Comparison of ENCODE assay signal across 8 cellular contexts in genomic region chr4:140096921-140097320, GRCh38. TPM values are rescaled to one million over a fixed set of nuclear protein-coding genes. Genes with fewer than 3 reads are reported as not detected.
A peak's percentile ranks its signal among the peaks of the same experiment; 100 is the strongest.
DNase-seq lines count a peak whose midpoint lies in the region; ATAC-seq and TF ChIP-seq lines count a peak whose summit lies in the region.

No MANE protein-coding gene starts in this region.

- H3K23ac ChIP-seq in mesenchymal stem cell (ENCODE audit: low read length in 2 of 2), result no peak overlapping the region

- peak overlapping the region in 1 of 2 experiments; percentile 8 for H2BK12ac ChIP-seq in mesenchymal stem cell (ENCODE audit: low read length in 2 of 2)

- DNase-seq in heart right ventricle (no peak), Right ventricle myocardium inferior (ENCODE audit: missing footprints) (no peak), ascending aorta (ENCODE audit: low spot score in 2 of 2) (no peak), mesenchymal stem cell (peak; percentile 29), aorta (no peak), COR-L47 (lab: John Stamatoyannopoulos, UW) (no peak), activated gamma-delta T cell (lab: John Stamatoyannopoulos, UW) (no peak)
- DNase-seq in activated CD8-positive, alpha-beta memory T cell treated with anti-CD3 and anti-CD28 coated beads, Interleukin-2, amount 50 U/mL, for 48 hours, result no peak

- H3K18ac ChIP-seq in mesenchymal stem cell (ENCODE audit: low read depth in 1 of 2, low read length in 2 of 2), result no peak overlapping the region

- no peak overlapping the region for H3K4ac ChIP-seq in mesenchymal stem cell (ENCODE audit: low read depth in 1 of 2, low read length in 2 of 2)

- H2BK120ac ChIP-seq in mesenchymal stem cell (ENCODE audit: low read depth, low read length), result no peak overlapping the region

- intact Hi-C loops in heart right ventricle (cut with DNase I) (loop anchor here in 4 of 10 donors (2.0 to 5.0 kb wide), 3 partner anchors 45 to 55 kb away; partner anchors contain the start of gene MAML3 (in 1 of the 4)), Right ventricle myocardium inferior (cut with DNase I) (loop anchor here (2.0 kb wide), 1 partner anchor 156 kb away; no protein-coding TSS in a partner anchor), ascending aorta (cut with DNase I) (loop anchor here (5.0 kb wide), 1 partner anchor 35 kb away; no protein-coding TSS in a partner anchor), aorta (cut with DNase I) (loop anchor here (2.0 to 5.0 kb wide), 2 partner anchors 54 to 55 kb away; partner anchors contain the start of gene MAML3 (in 1 of the 2))

- no peak overlapping the region for H2BK5ac ChIP-seq in mesenchymal stem cell (ENCODE audit: low read depth, low read length, poor library complexity, severe bottlenecking)

- H3K14ac ChIP-seq in mesenchymal stem cell (ENCODE audit: low read length in 2 of 2), result no peak overlapping the region

- H3K79me1 ChIP-seq in mesenchymal stem cell (replicated peaks; ENCODE audit: low read length, poor library complexity, severe bottlenecking), result peaks cover 11% of the 10 kb centered on the region

- H3K4me2 ChIP-seq in mesenchymal stem cell (ENCODE audit: low read length, poor library complexity, severe bottlenecking), result no peak overlapping the region

- H2AFZ ChIP-seq in mesenchymal stem cell (ENCODE audit: low read depth, low read length), result no peak overlapping the region

- WGBS in heart right ventricle, 2 donors, result 23% methylated on average over 2 of the region's 2 CpGs
- 0% methylated on average over 1 of the region's 2 CpGs for WGBS in mesenchymal stem cell
- WGBS in aorta, 2 donors, result 0 to 2% methylated on average over 2 of the region's 2 CpGs

- no peaks in the 10 kb centered on the region for H3K36me3 ChIP-seq in heart right ventricle
- no peaks in the 10 kb centered on the region for H3K36me3 ChIP-seq in ascending aorta
- H3K36me3 ChIP-seq in mesenchymal stem cell (ENCODE audit: control insufficient read depth in 1 of 2, insufficient read depth in 2 of 2, low read depth in 1 of 2, low read length in 2 of 2), result no peaks in the 10 kb centered on the region
- no peaks in the 10 kb centered on the region for H3K36me3 ChIP-seq in aorta (ENCODE audit: control insufficient read depth in 1 of 2, insufficient read depth in 2 of 2, low read length in 1 of 2)

- ATAC-seq in heart right ventricle (peak in 5 of 8 donors; percentile 8 to 36 (median 25)), Right ventricle myocardium inferior (no peak), aorta (ENCODE audit: low FRiP score) (peak; percentile 23)

- no peaks in the 10 kb centered on the region for H3K27me3 ChIP-seq in heart right ventricle
- H3K27me3 ChIP-seq in ascending aorta, result no peaks in the 10 kb centered on the region
- no peaks in the 10 kb centered on the region for H3K27me3 ChIP-seq in mesenchymal stem cell (ENCODE audit: control insufficient read depth in 1 of 2, insufficient read depth in 1 of 2, low read length in 2 of 2)
- no peaks in the 10 kb centered on the region for H3K27me3 ChIP-seq in aorta (ENCODE audit: control insufficient read depth in 1 of 2, insufficient read depth in 2 of 2, low read length in 1 of 2)

- no peak overlapping the region for H4K91ac ChIP-seq in mesenchymal stem cell (ENCODE audit: low read length)

- peak overlapping the region in 6 of 10 donors; percentile 1 to 33 (median 27) for H3K4me3 ChIP-seq in heart right ventricle
- H3K4me3 ChIP-seq in ascending aorta, result peak overlapping the region; percentile 8 to 24
- H3K4me3 ChIP-seq in mesenchymal stem cell (ENCODE audit: insufficient read depth in 1 of 2, low read depth in 1 of 2, low read length in 2 of 2), result no peak overlapping the region
- H3K4me3 ChIP-seq in aorta (ENCODE audit: low read length in 2 of 2), result no peak overlapping the region

- H3K27ac ChIP-seq in heart right ventricle (peak overlapping the region; percentile 12 to 92 (median 82)), ascending aorta (peak overlapping the region; percentile 77), mesenchymal stem cell (ENCODE audit: low read length, poor library complexity, severe bottlenecking) (no peak overlapping the region), aorta (ENCODE audit: low read depth in 1 of 2, low read length in 2 of 2) (peak overlapping the region in 1 of 2 donors; percentile 34)

- H4K8ac ChIP-seq in mesenchymal stem cell (ENCODE audit: low read length), result no peak overlapping the region

- no peak overlapping the region for H3K9ac ChIP-seq in mesenchymal stem cell (ENCODE audit: low read length)

- H3K4me1 ChIP-seq in heart right ventricle (peaks cover 15 to 91% (median 80%) of the 10 kb centered on the region in 9 donors), ascending aorta (peaks cover 10 to 38% of the 10 kb centered on the region in 2 donors), mesenchymal stem cell (ENCODE audit: control insufficient read depth, insufficient read depth, low read depth, low read length) (peaks cover 15% of the 10 kb centered on the region), aorta (ENCODE audit: control insufficient read depth in 1 of 2, insufficient read depth in 2 of 2, low read length in 2 of 2) (peaks cover 6 to 11% of the 10 kb centered on the region in 2 donors)

- H2BK15ac ChIP-seq in mesenchymal stem cell (ENCODE audit: low read depth, poor library complexity, severe bottlenecking), result no peak overlapping the region

- H3K9me3 ChIP-seq in heart right ventricle (no peaks in the 10 kb centered on the region), ascending aorta (no peaks in the 10 kb centered on the region), mesenchymal stem cell (ENCODE audit: control insufficient read depth, low read length) (no peaks in the 10 kb centered on the region), aorta (ENCODE audit: control insufficient read depth, low read length) (no peaks in the 10 kb centered on the region)

- H2AK5ac ChIP-seq in mesenchymal stem cell (ENCODE audit: low read length, severe bottlenecking), result no peak overlapping the region

- TF ChIP-seq CTCF in heart right ventricle (IDR thresholded peaks at IDR 0.05) (no peak), ascending aorta (IDR thresholded peaks at IDR 0.05) (no peak)

RNA-seq across cellular contexts. Expression of gene MAML3, which starts 57.1 kb away (rescaled TPM):
- total RNA-seq in heart right ventricle (1 to 10 TPM; 1.3 to 4.6 (median 2.8) TPM), Right ventricle myocardium inferior (2.3 TPM), ascending aorta (4.7 TPM), aorta (10 to 100 TPM in 1 of 2 donors, 1 to 10 TPM in 1; 8.3 to 10.5 TPM)
- polyA plus RNA-seq in heart right ventricle (1 to 10 TPM; 1.1 to 1.2 TPM), aorta (1 to 10 TPM in 1 of 2 donors, under 1 TPM in 1; 0.79 to 1.5 TPM)
- polyA plus RNA-seq in mesenchymal stem cell (2013, experiment 1 of 2), result 2.5 TPM
- polyA plus RNA-seq in mesenchymal stem cell (2013, experiment 2 of 2), result 2.4 TPM

Comparison
In these comparisons a context has a peak if more than half of its experiments do, and no peak if none do; other contexts are left out.
1. H3K4me3 ChIP-seq: peak in heart right ventricle (6 of 10) and ascending aorta (2 of 2); none in mesenchymal stem cell (0 of 2) and aorta (0 of 2).